22 cellular contexts compared by ENCODE assay signal in the genomic region with DNA sequence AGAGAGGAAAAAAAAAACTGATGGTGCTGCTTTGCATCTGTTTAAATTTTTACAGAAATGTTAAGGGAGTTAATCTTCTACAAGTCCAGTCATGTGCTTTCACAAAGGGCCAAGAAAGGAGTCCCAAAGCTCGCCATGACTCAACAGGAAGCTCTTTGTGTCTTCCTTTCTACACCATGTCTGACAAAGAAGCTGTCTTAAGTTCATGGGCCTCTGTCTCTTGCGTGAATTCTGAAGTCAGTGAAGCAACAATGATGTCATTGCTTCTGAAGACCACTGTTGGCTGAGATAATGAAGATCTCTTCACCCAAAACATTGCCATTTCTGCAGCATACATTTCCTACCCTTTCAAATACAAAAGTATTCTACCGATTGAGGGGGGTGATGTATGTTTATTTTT.
DNase-seq lines count a peak whose midpoint lies in the region; ATAC-seq and TF ChIP-seq lines count a peak whose summit lies in the region.
"Had no signal": no experiment of that assay in that cellular context is flagged by ENCODE, and none has a peak within 500 bp of the region (broad histone marks: within the 10 kb centered on the region; RNA-seq: fewer than 3 reads in every experiment).

No MANE protein-coding gene starts in this region.

- DNase-seq in NT2/D1 (ENCODE audit: low read depth, low spot score) (peak; percentile 2), epithelial cell of prostate (ENCODE audit: low read depth, low spot score) (peak; percentile 74), neural crest cell (ENCODE audit: low read depth, low spot score) (no peak), NCI-H146 (lab: John Stamatoyannopoulos, UW) (no peak), T-helper 2 cell (no peak)
- DNase-seq in stimulated activated CD4-positive, alpha-beta T cell treated with anti-CD3 and anti-CD28 coated beads, Interleukin-4, amount 100 ng/mL, for 1 hour = no peak
- DNase-seq: activated CD4-positive, alpha-beta memory T cell treated with anti-CD3 and anti-CD28 coated beads, Interleukin-2, amount 10 ng/mL, durations not matched to agents 7 days and 5 days; activated T-cell treated with anti-CD3 and anti-CD28 coated beads, Interleukin-2, amount 50 U/mL, for 72 hours; CD8-positive, alpha-beta T cell; DND-41; dorsolateral prefrontal cortex; hypothalamus; KG1; NCI-H1092; NCI-H69; sigmoid colon; stimulated activated CD4-positive, alpha-beta T cell treated with anti-CD3 and anti-CD28 coated beads, Interleukin-2, amount 100 ng/mL, for 24 hours had no signal

- no peak overlapping the region for H3K4me3 ChIP-seq in NT2/D1 (ENCODE audit: insufficient read length, low read depth)
- H3K4me3 ChIP-seq: dorsolateral prefrontal cortex, sigmoid colon, vagina had no signal

- ATAC-seq in GM19463 (IDR thresholded peaks at IDR 0.05; ENCODE audit: unreplicated experiment) (peak; percentile 56), GM21526 (IDR thresholded peaks at IDR 0.05; ENCODE audit: low FRiP score, unreplicated experiment) (no peak)
- ATAC-seq: activated naive CD4-positive, alpha-beta T cell treated with anti-CD3 and anti-CD28 coated beads, Interleukin-2, amount 50 U/mL, for 72 hours; activated T-cell treated with anti-CD3 and anti-CD28 coated beads, Interleukin-2, amount 50 U/mL, for 72 hours; CD8-positive, alpha-beta T cell had no signal

- H3K36me3 ChIP-seq in NT2/D1 (ENCODE audit: insufficient read depth, insufficient read length, low read length) = no peaks in the 10 kb centered on the region
- H3K36me3 ChIP-seq: sigmoid colon, vagina had no signal

- H3K4me3 Mint-ChIP-seq in neural crest cell = peak overlapping the region; percentile 54
- H3K4me3 Mint-ChIP-seq: activated CD4-positive, alpha-beta memory T cell treated with anti-CD3 and anti-CD28 coated beads, Interleukin-2, amount 10 ng/mL, durations not matched to agents 7 days and 5 days; activated T-cell treated with anti-CD3 and anti-CD28 coated beads, Interleukin-2, amount 50 U/mL, for 72 hours; CD8-positive, alpha-beta T cell had no signal

- no peak overlapping the region for H3K9ac ChIP-seq in NT2/D1 (ENCODE audit: insufficient read length, low read depth)

- H3K27ac Mint-ChIP-seq in neural crest cell (ENCODE audit: unreplicated experiment) = peak overlapping the region; percentile 99
- H3K27ac Mint-ChIP-seq: activated CD4-positive, alpha-beta memory T cell treated with anti-CD3 and anti-CD28 coated beads, Interleukin-2, amount 10 ng/mL, durations not matched to agents 7 days and 5 days; activated naive CD4-positive, alpha-beta T cell treated with anti-CD3 and anti-CD28 coated beads, Interleukin-2, amount 50 U/mL, for 72 hours; activated T-cell treated with anti-CD3 and anti-CD28 coated beads, Interleukin-2, amount 50 U/mL, for 72 hours; CD8-positive, alpha-beta T cell had no signal

- no peaks in the 10 kb centered on the region for H3K9me3 ChIP-seq in NT2/D1 (ENCODE audit: insufficient read depth, low read length)
- H3K9me3 ChIP-seq: sigmoid colon, vagina had no signal

- H3K36me3 Mint-ChIP-seq in neural crest cell (ENCODE audit: low read depth) = peaks cover 10% of the 10 kb centered on the region
- H3K36me3 Mint-ChIP-seq: activated naive CD4-positive, alpha-beta T cell treated with anti-CD3 and anti-CD28 coated beads, Interleukin-2, amount 50 U/mL, for 72 hours; CD8-positive, alpha-beta T cell had no signal

- no peaks in the 10 kb centered on the region for H3K27me3 ChIP-seq in NT2/D1 (ENCODE audit: insufficient read depth, insufficient read length)
- H3K27me3 ChIP-seq: dorsolateral prefrontal cortex, sigmoid colon, vagina had no signal

- no peaks in the 10 kb centered on the region for H3K4me1 ChIP-seq in NT2/D1 (ENCODE audit: insufficient read depth, insufficient read length)
- H3K4me1 ChIP-seq: sigmoid colon, vagina had no signal

- H3K27ac ChIP-seq in epithelial cell of prostate = peak overlapping the region; percentile 58
- H3K27ac ChIP-seq: dorsolateral prefrontal cortex, sigmoid colon, vagina, VCaP had no signal

- peaks cover 7% of the 10 kb centered on the region for H3K9me3 Mint-ChIP-seq in neural crest cell
- H3K9me3 Mint-ChIP-seq: activated naive CD4-positive, alpha-beta T cell treated with anti-CD3 and anti-CD28 coated beads, Interleukin-2, amount 50 U/mL, for 72 hours; activated T-cell treated with anti-CD3 and anti-CD28 coated beads, Interleukin-2, amount 50 U/mL, for 72 hours; CD8-positive, alpha-beta T cell had no signal

- no peaks in the 10 kb centered on the region for H3K27me3 Mint-ChIP-seq in neural crest cell (ENCODE audit: low read depth)
- H3K27me3 Mint-ChIP-seq: activated CD4-positive, alpha-beta memory T cell treated with anti-CD3 and anti-CD28 coated beads, Interleukin-2, amount 10 ng/mL, durations not matched to agents 7 days and 5 days had no signal

- TF ChIP-seq CTCF in neural crest cell (conservative IDR thresholded peaks at IDR 0.05) = no peak

- H3K4me1 Mint-ChIP-seq in neural crest cell = peaks cover 39% of the 10 kb centered on the region
- H3K4me1 Mint-ChIP-seq: activated CD4-positive, alpha-beta memory T cell treated with anti-CD3 and anti-CD28 coated beads, Interleukin-2, amount 10 ng/mL, durations not matched to agents 7 days and 5 days had no signal

Comparison
In these comparisons a context has a peak if more than half of its experiments do, and no peak if none do; other contexts are left out.
1. DNase-seq: peak in NT2/D1 (single experiment) and epithelial cell of prostate (single experiment); none in neural crest cell (single experiment), NCI-H146 (single experiment), T-helper 2 cell (0 of 5) and stimulated activated CD4-positive, alpha-beta T cell treated with anti-CD3 and anti-CD28 coated beads, Interleukin-4, amount 100 ng/mL, for 1 hour (single experiment).